1 cellular context compared by ENCODE assay signal in the genomic region with DNA sequence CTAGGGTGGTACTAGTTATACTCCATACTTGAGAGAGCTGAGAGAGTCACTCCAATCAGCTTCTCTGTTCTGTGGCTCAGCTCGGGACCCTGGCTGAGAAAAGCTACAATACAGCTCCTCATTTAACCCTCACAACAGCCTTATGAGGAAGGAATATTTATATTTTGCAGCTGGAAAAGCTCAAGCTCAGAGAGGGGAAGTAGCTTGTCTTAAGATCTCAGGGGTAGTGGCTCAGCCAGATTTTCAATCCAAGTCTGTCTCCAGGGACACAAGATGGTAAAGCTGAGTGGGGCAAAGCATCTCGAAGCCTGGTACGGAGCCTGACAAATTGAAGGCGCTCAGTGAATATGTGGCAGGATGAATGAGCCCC.
TF ChIP-seq lines count a peak whose summit lies in the region.

No MANE protein-coding gene starts in this region.

TF ChIP-seq in GM12878, 131 proteins besides CTCF, POLR2A, EP300 and RAD21:
- TF ChIP-seq, protein P1, sequence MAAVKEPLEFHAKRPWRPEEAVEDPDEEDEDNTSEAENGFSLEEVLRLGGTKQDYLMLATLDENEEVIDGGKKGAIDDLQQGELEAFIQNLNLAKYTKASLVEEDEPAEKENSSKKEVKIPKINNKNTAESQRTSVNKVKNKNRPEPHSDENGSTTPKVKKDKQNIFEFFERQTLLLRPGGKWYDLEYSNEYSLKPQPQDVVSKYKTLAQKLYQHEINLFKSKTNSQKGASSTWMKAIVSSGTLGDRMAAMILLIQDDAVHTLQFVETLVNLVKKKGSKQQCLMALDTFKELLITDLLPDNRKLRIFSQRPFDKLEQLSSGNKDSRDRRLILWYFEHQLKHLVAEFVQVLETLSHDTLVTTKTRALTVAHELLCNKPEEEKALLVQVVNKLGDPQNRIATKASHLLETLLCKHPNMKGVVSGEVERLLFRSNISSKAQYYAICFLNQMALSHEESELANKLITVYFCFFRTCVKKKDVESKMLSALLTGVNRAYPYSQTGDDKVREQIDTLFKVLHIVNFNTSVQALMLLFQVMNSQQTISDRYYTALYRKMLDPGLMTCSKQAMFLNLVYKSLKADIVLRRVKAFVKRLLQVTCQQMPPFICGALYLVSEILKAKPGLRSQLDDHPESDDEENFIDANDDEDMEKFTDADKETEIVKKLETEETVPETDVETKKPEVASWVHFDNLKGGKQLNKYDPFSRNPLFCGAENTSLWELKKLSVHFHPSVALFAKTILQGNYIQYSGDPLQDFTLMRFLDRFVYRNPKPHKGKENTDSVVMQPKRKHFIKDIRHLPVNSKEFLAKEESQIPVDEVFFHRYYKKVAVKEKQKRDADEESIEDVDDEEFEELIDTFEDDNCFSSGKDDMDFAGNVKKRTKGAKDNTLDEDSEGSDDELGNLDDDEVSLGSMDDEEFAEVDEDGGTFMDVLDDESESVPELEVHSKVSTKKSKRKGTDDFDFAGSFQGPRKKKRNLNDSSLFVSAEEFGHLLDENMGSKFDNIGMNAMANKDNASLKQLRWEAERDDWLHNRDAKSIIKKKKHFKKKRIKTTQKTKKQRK (IDR thresholded peaks at IDR 0.05; ENCODE audit: low read depth, low read length) = no peak
- TF ChIP-seq NRF1 (conservative IDR thresholded peaks at IDR 0.05; ENCODE audit: low read depth, low read length) (no peak), EZH2 (IDR thresholded peaks at IDR 0.05; ENCODE audit: borderline replicate concordance, control insufficient read depth, low read depth, low read length) (no peak), ZNF217 (IDR thresholded peaks at IDR 0.05) (no peak)
- TF ChIP-seq, protein P2, sequence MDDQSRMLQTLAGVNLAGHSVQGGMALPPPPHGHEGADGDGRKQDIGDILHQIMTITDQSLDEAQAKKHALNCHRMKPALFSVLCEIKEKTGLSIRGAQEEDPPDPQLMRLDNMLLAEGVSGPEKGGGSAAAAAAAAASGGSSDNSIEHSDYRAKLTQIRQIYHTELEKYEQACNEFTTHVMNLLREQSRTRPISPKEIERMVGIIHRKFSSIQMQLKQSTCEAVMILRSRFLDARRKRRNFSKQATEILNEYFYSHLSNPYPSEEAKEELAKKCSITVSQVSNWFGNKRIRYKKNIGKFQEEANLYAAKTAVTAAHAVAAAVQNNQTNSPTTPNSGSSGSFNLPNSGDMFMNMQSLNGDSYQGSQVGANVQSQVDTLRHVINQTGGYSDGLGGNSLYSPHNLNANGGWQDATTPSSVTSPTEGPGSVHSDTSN (IDR thresholded peaks at IDR 0.05; ENCODE audit: insufficient replicate concordance, low read depth, low read length) = no peak
- TF ChIP-seq, protein P3, sequence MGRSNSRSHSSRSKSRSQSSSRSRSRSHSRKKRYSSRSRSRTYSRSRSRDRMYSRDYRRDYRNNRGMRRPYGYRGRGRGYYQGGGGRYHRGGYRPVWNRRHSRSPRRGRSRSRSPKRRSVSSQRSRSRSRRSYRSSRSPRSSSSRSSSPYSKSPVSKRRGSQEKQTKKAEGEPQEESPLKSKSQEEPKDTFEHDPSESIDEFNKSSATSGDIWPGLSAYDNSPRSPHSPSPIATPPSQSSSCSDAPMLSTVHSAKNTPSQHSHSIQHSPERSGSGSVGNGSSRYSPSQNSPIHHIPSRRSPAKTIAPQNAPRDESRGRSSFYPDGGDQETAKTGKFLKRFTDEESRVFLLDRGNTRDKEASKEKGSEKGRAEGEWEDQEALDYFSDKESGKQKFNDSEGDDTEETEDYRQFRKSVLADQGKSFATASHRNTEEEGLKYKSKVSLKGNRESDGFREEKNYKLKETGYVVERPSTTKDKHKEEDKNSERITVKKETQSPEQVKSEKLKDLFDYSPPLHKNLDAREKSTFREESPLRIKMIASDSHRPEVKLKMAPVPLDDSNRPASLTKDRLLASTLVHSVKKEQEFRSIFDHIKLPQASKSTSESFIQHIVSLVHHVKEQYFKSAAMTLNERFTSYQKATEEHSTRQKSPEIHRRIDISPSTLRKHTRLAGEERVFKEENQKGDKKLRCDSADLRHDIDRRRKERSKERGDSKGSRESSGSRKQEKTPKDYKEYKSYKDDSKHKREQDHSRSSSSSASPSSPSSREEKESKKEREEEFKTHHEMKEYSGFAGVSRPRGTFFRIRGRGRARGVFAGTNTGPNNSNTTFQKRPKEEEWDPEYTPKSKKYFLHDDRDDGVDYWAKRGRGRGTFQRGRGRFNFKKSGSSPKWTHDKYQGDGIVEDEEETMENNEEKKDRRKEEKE (IDR thresholded peaks at IDR 0.05) = no peak
- TF ChIP-seq, protein P4, sequence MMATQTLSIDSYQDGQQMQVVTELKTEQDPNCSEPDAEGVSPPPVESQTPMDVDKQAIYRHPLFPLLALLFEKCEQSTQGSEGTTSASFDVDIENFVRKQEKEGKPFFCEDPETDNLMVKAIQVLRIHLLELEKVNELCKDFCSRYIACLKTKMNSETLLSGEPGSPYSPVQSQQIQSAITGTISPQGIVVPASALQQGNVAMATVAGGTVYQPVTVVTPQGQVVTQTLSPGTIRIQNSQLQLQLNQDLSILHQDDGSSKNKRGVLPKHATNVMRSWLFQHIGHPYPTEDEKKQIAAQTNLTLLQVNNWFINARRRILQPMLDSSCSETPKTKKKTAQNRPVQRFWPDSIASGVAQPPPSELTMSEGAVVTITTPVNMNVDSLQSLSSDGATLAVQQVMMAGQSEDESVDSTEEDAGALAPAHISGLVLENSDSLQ (IDR thresholded peaks at IDR 0.05) = no peak
